In genomic region chr1:178486100-178487069, GRCh38 we compare ENCODE assay signal across 12 cellular contexts. TPM values are rescaled to one million over a fixed set of nuclear protein-coding genes. Genes with fewer than 3 reads are reported as not detected.
DNase-seq lines count a peak whose midpoint lies in the region; ATAC-seq and TF ChIP-seq lines count a peak whose summit lies in the region.
"Had no signal": no experiment of that assay in that cellular context is flagged by ENCODE, and none has a peak within 500 bp of the region (broad histone marks: within the 10 kb centered on the region; RNA-seq: fewer than 3 reads in every experiment).

No MANE protein-coding gene starts in this region.

- no peaks in the 10 kb centered on the region for H3K27me3 ChIP-seq in Karpas-422 (ENCODE audit: low read length)
- peaks cover 11% of the 10 kb centered on the region for H3K27me3 ChIP-seq in transverse colon

- peak; percentile 58 to 67 for ATAC-seq in naive B cell (ENCODE audit: low read depth in 2 of 2)
- no peak for ATAC-seq in HG03159 (IDR thresholded peaks at IDR 0.05; ENCODE audit: unreplicated experiment)
- ATAC-seq in GM19397 (IDR thresholded peaks at IDR 0.05; ENCODE audit: unreplicated experiment): no peak
- ATAC-seq in GM19035 (IDR thresholded peaks at IDR 0.05; ENCODE audit: unreplicated experiment): no peak
- ATAC-seq: effector memory CD8-positive, alpha-beta T cell had no signal

- H3K9ac ChIP-seq in Karpas-422 (ENCODE audit: low read length): peak overlapping the region; percentile 51

- TF ChIP-seq CTCF in fibroblast of mammary gland (conservative IDR thresholded peaks at IDR 0.05; ENCODE audit: control insufficient read depth, insufficient read depth, low read depth, low read length): no peak
- no peak for TF ChIP-seq CTCF in transverse colon (IDR thresholded peaks at IDR 0.05)

- H3K9me3 ChIP-seq in Karpas-422 (ENCODE audit: low read length): no peaks in the 10 kb centered on the region
- no peaks in the 10 kb centered on the region for H3K9me3 ChIP-seq in transverse colon

- H3K4me3 ChIP-seq in Karpas-422 (ENCODE audit: low read length) (peak overlapping the region; percentile 33; the same call in 1 of the 2 replicates), fibroblast of mammary gland (ENCODE audit: control insufficient read depth, low read depth, low read length) (peak overlapping the region; percentile 9), transverse colon (peak overlapping the region in 3 of 4 donors; percentile 18 to 29 (median 28))

- DNase-seq in Karpas-422 (no peak), fibroblast of mammary gland (ENCODE audit: low read depth) (no peak), naive B cell (peak; percentile 51), transverse colon (no peak), D341Med (ENCODE audit: low spot score) (no peak)
- DNase-seq: activated naive CD8-positive, alpha-beta T cell treated with anti-CD3 and anti-CD28 coated beads, Interleukin-2, amount 10 ng/mL, durations not matched to agents 7 days and 5 days; effector memory CD8-positive, alpha-beta T cell; stimulated activated CD8-positive, alpha-beta memory T cell treated with anti-CD3 and anti-CD28 coated beads, Interleukin-4, amount 100 ng/mL, for 48 hours had no signal

- TF ChIP-seq EP300 in transverse colon (IDR thresholded peaks at IDR 0.05; ENCODE audit: low read depth): no peak

- H3K36me3 Mint-ChIP-seq in naive B cell: no peaks in the 10 kb centered on the region
- H3K36me3 Mint-ChIP-seq: activated naive CD8-positive, alpha-beta T cell treated with anti-CD3 and anti-CD28 coated beads, Interleukin-2, amount 10 ng/mL, durations not matched to agents 7 days and 5 days had no signal

- no peaks in the 10 kb centered on the region for H3K9me3 Mint-ChIP-seq in naive B cell
- H3K9me3 Mint-ChIP-seq: activated naive CD8-positive, alpha-beta T cell treated with anti-CD3 and anti-CD28 coated beads, Interleukin-2, amount 10 ng/mL, durations not matched to agents 7 days and 5 days; effector memory CD8-positive, alpha-beta T cell had no signal

- H3K4me1 ChIP-seq in Karpas-422 (ENCODE audit: low read length) (peaks cover 9% of the 10 kb centered on the region), transverse colon (peaks cover 0 to 7% (median 2%) of the 10 kb centered on the region in 4 donors)

- H3K4me3 Mint-ChIP-seq in naive B cell: peak overlapping the region; percentile 58 to 84 (median 76)
- H3K4me3 Mint-ChIP-seq: activated naive CD8-positive, alpha-beta T cell treated with anti-CD3 and anti-CD28 coated beads, Interleukin-2, amount 10 ng/mL, durations not matched to agents 7 days and 5 days; effector memory CD8-positive, alpha-beta T cell had no signal

- H3K27ac ChIP-seq in Karpas-422 (ENCODE audit: low read length): no peak overlapping the region
- no peak overlapping the region for H3K27ac ChIP-seq in transverse colon

- no peaks in the 10 kb centered on the region for H3K27me3 Mint-ChIP-seq in naive B cell

- peak overlapping the region in 5 of 6 donors; percentile 41 to 97 (median 83) for H3K27ac Mint-ChIP-seq in naive B cell
- H3K27ac Mint-ChIP-seq: activated naive CD8-positive, alpha-beta T cell treated with anti-CD3 and anti-CD28 coated beads, Interleukin-2, amount 10 ng/mL, durations not matched to agents 7 days and 5 days; effector memory CD8-positive, alpha-beta T cell had no signal

- no peaks in the 10 kb centered on the region for H3K79me2 ChIP-seq in Karpas-422 (ENCODE audit: low read length)

- peaks cover 32 to 46% (median 35%) of the 10 kb centered on the region in 3 donors for H3K4me1 Mint-ChIP-seq in naive B cell
- H3K4me1 Mint-ChIP-seq: activated naive CD8-positive, alpha-beta T cell treated with anti-CD3 and anti-CD28 coated beads, Interleukin-2, amount 10 ng/mL, durations not matched to agents 7 days and 5 days had no signal

- H3K36me3 ChIP-seq in Karpas-422 (ENCODE audit: insufficient read depth, low read length) (no peaks in the 10 kb centered on the region), transverse colon (no peaks in the 10 kb centered on the region)

- intact Hi-C loops in transverse colon (cut with DNase I; ENCODE audit: low total_unique reads): no loop called here

- H3K9me2 ChIP-seq in Karpas-422 (replicated peaks; ENCODE audit: insufficient read depth, low read length): no peaks in the 10 kb centered on the region

- in situ Hi-C loops in transverse colon (cut with MboI; ENCODE audit: low pct_ligation_motif_present in 1 of 4, low pct_unique_long_range_greater_than_20kb in 1 of 4, low sequenced_read_pairs in 3 of 4): no loop called here

- H2AFZ ChIP-seq in Karpas-422 (ENCODE audit: low read length): peak overlapping the region; percentile 44; the same call in 1 of the 2 replicates

- H4K20me1 ChIP-seq in Karpas-422 (ENCODE audit: insufficient read depth, low read depth, low read length): no peaks in the 10 kb centered on the region

- H3K4me2 ChIP-seq in Karpas-422 (ENCODE audit: low read depth, low read length, poor library complexity, severe bottlenecking): peak overlapping the region; percentile 42

- 51% methylated on average over 46 of the region's 54 CpGs; no CpG with 5 or more reads in 1 of the 2 donors for WGBS in transverse colon (ENCODE audit: low coverage in 1 of 2), 2 donors

- TF ChIP-seq POLR2A in transverse colon (IDR thresholded peaks at IDR 0.05): no peak

RNA-seq across cellular contexts. Expression of gene CLEC20A, which starts 10.4 kb away (rescaled TPM):
- total RNA-seq in Karpas-422 (2014; rRNA removed; shearing (Covaris generic); ENCODE audit: low replicate concordance): not detected in 2 replicates
- 10 to 100 TPM in 5 of 6 donors, 1 to 10 TPM in 1; 2.7 to 50.3 (median 21.3) TPM for polyA plus RNA-seq in naive B cell (ENCODE audit: low read depth in 6 of 6)
- total RNA-seq in transverse colon: not detected
- total RNA-seq: activated naive CD8-positive, alpha-beta T cell treated with anti-CD3 and anti-CD28 coated beads, Interleukin-2, amount 10 ng/mL, durations not matched to agents 7 days and 5 days; RPMI7951 had no signal

RNA-seq across cellular contexts. Expression of gene TEX35, which starts 26.5 kb away (rescaled TPM):
- total RNA-seq in Karpas-422 (2014; rRNA removed; shearing (Covaris generic); ENCODE audit: low replicate concordance): 0.18 and 0.26 TPM in 2 replicates
- under 1 TPM; 0.14 to 0.67 (median 0.17) TPM for polyA plus RNA-seq in naive B cell (ENCODE audit: low read depth in 6 of 6)
- not detected for total RNA-seq in transverse colon
- total RNA-seq: activated naive CD8-positive, alpha-beta T cell treated with anti-CD3 and anti-CD28 coated beads, Interleukin-2, amount 10 ng/mL, durations not matched to agents 7 days and 5 days; RPMI7951 had no signal

Comparison
In these comparisons a context has a peak if more than half of its experiments do, and no peak if none do; other contexts are left out.
1. ATAC-seq: peak in naive B cell (2 of 2); none in HG03159 (single experiment), GM19397 (single experiment) and GM19035 (single experiment).
2. Peak in every context shown above with its lines, with median percentiles within 50 percentile points of each other: H3K4me3 ChIP-seq.